8 cellular contexts compared by ENCODE assay signal in the genomic region with DNA sequence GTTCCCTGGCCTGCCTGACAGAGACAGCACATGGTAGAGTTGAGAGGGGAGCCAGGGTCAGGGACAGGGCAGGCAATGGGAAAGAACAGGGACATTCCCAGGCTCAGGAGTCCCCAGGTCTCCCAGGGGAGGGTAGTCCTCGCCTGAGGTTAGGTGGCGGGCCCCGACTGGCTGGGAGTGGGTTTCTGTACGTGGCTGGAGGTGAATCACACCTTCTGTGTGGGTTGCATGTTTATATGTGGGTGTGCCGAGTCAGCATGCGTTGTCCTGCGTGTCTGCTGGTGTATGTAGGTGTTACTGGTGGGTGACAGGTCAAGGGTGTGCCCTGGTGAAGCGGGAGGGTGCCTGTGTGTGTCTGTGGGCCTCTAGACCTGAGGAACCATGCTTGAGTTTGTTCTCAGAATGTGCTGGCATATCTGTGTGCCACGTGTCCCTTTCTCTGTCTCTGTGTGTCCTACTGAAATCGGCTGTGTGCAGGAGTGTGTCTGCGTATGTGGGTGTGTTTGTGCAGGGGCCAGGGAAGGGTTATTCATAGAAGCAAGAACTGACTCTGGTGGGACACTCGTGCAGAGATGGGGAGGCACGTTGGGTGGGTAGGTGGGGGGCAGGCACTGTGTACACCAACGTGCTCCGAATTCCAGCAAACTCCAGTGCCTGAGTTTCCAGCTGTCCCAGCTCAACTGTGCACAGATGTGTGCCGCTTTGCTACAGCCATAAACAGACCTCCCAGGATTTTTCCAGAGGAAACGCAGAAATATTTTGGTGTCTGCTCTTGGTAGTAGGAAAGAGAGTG. TPM values are rescaled to one million over a fixed set of nuclear protein-coding genes. Genes with fewer than 3 reads are reported as not detected.
DNase-seq lines count a peak whose midpoint lies in the region; ATAC-seq and TF ChIP-seq lines count a peak whose summit lies in the region.

No MANE protein-coding gene starts in this region.

- ATAC-seq in GM19023 (IDR thresholded peaks at IDR 0.05; ENCODE audit: unreplicated experiment): peak; percentile 61
- peak; percentile 56 for ATAC-seq in HG03354 (IDR thresholded peaks at IDR 0.05; ENCODE audit: poor library complexity, severe bottlenecking, unreplicated experiment)
- ATAC-seq in GM21786 (IDR thresholded peaks at IDR 0.05; ENCODE audit: unreplicated experiment): no peak
- ATAC-seq in GM19328 (IDR thresholded peaks at IDR 0.05; ENCODE audit: unreplicated experiment): no peak

- H3K4me1 ChIP-seq in esophagus squamous epithelium: peaks cover 5 to 59% (median 30%) of the 10 kb centered on the region in 3 donors
- H3K4me1 ChIP-seq in BE2C: peaks cover 8% of the 10 kb centered on the region; the same call in 1 of the 2 replicates

- intact Hi-C loops in esophagus squamous epithelium (cut with DNase I): no loop called here

- 45 to 62% methylated on average over 8 to 9 of the region's 17 CpGs for WGBS in esophagus squamous epithelium, 2 donors

- H3K36me3 ChIP-seq in esophagus squamous epithelium (no peaks in the 10 kb centered on the region), BE2C (no peaks in the 10 kb centered on the region)

- H3K9me3 ChIP-seq in esophagus squamous epithelium: no peaks in the 10 kb centered on the region
- H3K9me3 ChIP-seq in BE2C: no peaks in the 10 kb centered on the region

- no peak for DNase-seq in esophagus squamous epithelium (lab: John Stamatoyannopoulos, UW)
- peak; percentile 72 for DNase-seq in renal cortical epithelial cell (ENCODE audit: low read depth)
- no peak for DNase-seq in DMS53 treated with DMSO at 0.1 percent for 48 hours (lab: John Stamatoyannopoulos, UW; ENCODE audit: unreplicated experiment)
- no peak for DNase-seq in BE2C

- H3K4me3 ChIP-seq in esophagus squamous epithelium (no peak overlapping the region), BE2C (ENCODE audit: low read depth, low read length) (no peak overlapping the region)

- no peak for TF ChIP-seq POLR2A in esophagus squamous epithelium (IDR thresholded peaks at IDR 0.05)

- H3K27me3 ChIP-seq in esophagus squamous epithelium (no peaks in the 10 kb centered on the region), BE2C (no peaks in the 10 kb centered on the region)

- H3K27ac ChIP-seq in esophagus squamous epithelium: peak overlapping the region; percentile 63 to 87 (median 78)

- no peak for TF ChIP-seq CTCF in esophagus squamous epithelium (IDR thresholded peaks at IDR 0.05)
- no peak for TF ChIP-seq CTCF in BE2C (IDR thresholded peaks at IDR 0.05; ENCODE audit: low read depth, low read length)

RNA-seq across cellular contexts. Expression of a gene that starts 23.8 kb away (rescaled TPM):
- total RNA-seq in esophagus squamous epithelium (10 to 100 TPM in 3 of 4 donors, 1 to 10 TPM in 1; 7.4 to 49.0 (median 14.3) TPM), renal cortical epithelial cell (11.1 and 29.1 TPM in 2 replicates)
- 43.1 TPM for polyA plus RNA-seq in BE2C (2012; ENCODE audit: insufficient read depth, insufficient read length, low read depth)

RNA-seq across cellular contexts. Expression of a gene that starts 49.1 kb away (rescaled TPM):
- total RNA-seq in esophagus squamous epithelium (1,000 to 10,000 TPM in 1 of 4 donors, 100 to 1,000 TPM in 3; 691 to 1,472 (median 816) TPM), renal cortical epithelial cell (0.69 and 2.4 TPM in 2 replicates)
- 1.8 TPM for polyA plus RNA-seq in BE2C (2012; ENCODE audit: insufficient read depth, insufficient read length, low read depth)

RNA-seq across cellular contexts. Expression of a gene that starts 52.9 kb away (rescaled TPM):
- total RNA-seq in esophagus squamous epithelium (1 to 10 TPM in 3 of 4 donors, not detected in 1; 1.1 to 2.9 (median 1.5) TPM), renal cortical epithelial cell (0.05 TPM in 1 of 2 replicates, not detected in the other)
- polyA plus RNA-seq in BE2C (2012; ENCODE audit: insufficient read depth, insufficient read length, low read depth): not detected

Comparison
In these comparisons a context has a peak if more than half of its experiments do, and no peak if none do; other contexts are left out.
1. ATAC-seq: peak in GM19023 (single experiment) and HG03354 (single experiment); none in GM21786 (single experiment) and GM19328 (single experiment).
2. RNA of a gene that starts 49.1 kb away (total RNA-seq): 691 to 1,472 TPM in esophagus squamous epithelium; 0.69 to 2.4 TPM in renal cortical epithelial cell; every median in the first group is over 100 times any median in the second.